ENCODE assay signal across 2 cellular contexts in genomic region chr20:63297796-63298572, GRCh38.
TF ChIP-seq lines count a peak whose summit lies in the region.

No MANE protein-coding gene starts in this region.

TF ChIP-seq in HepG2, 621 proteins besides CTCF, POLR2A, EP300 and RAD21:
- TF ChIP-seq ZNF121 (CRISPR knock-in tag; IDR thresholded peaks at IDR 0.05) = 0 out of 2 replicates have a peak, but pooled peaks have one; percentile 37
- TF ChIP-seq NFATC3 (CRISPR knock-in tag; IDR thresholded peaks at IDR 0.05) = no peak

TF ChIP-seq in H1, 55 proteins besides CTCF, POLR2A, EP300 and RAD21:
- no peak for TF ChIP-seq KDM5A (IDR thresholded peaks at IDR 0.05; ENCODE audit: low read length)
- no peak for TF ChIP-seq TBP (IDR thresholded peaks at IDR 0.05; ENCODE audit: low read depth, low read length)
- TF ChIP-seq ZNF274 (IDR thresholded peaks at IDR 0.05; ENCODE audit: borderline replicate concordance, extremely low read depth, low read length) = no peak
- no peak for TF ChIP-seq SP4 (IDR thresholded peaks at IDR 0.05; ENCODE audit: low read length)
- TF ChIP-seq GABPA (IDR thresholded peaks at IDR 0.05; ENCODE audit: borderline replicate concordance, insufficient read depth, low read length) = no peak
- no peak for TF ChIP-seq JUND (IDR thresholded peaks at IDR 0.05; ENCODE audit: low read length)
- no peak for TF ChIP-seq SP1 (IDR thresholded peaks at IDR 0.05; ENCODE audit: low read depth, low read length)
